ENCODE assay signal across 4 cellular contexts in the genomic region with DNA sequence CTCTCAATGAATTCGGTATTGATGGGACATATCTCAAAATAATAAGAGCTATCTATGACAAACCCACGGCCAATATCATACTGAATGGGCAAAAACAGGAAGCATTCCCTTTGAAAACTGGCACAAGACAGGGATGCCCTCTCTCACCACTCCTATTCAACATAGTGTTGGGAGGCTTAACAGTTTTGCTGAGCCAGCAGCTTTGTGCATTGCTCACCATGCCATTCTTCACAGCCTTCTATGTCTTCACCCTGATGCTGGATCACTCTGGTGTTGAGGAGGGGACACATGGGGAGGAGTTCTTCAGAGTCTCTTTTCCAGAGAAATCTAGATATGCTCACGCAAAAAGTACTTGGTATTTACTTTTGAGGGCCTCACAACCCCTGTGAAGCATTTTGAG.
TF ChIP-seq lines count a peak whose summit lies in the region.

No MANE protein-coding gene starts in this region.

TF ChIP-seq in A549, 52 proteins besides CTCF, POLR2A, EP300 and RAD21:
- peak; percentile 68 for TF ChIP-seq MAFK (IDR thresholded peaks at IDR 0.05; ENCODE audit: partially characterized antibody)
TF ChIP-seq in A549: peak in this region for 1; not testable (repeated sequence) for 51.

TF ChIP-seq in IMR-90, 13 proteins besides CTCF, POLR2A, EP300 and RAD21:
- TF ChIP-seq MAFK (IDR thresholded peaks at IDR 0.05; ENCODE audit: low read depth, low read length): peak; percentile 62

TF ChIP-seq in H1, 55 proteins besides CTCF, POLR2A, EP300 and RAD21:
- TF ChIP-seq MAFK (IDR thresholded peaks at IDR 0.05; ENCODE audit: low read depth, low read length): peak; percentile 55

TF ChIP-seq in HepG2, 621 proteins besides CTCF, POLR2A, EP300 and RAD21:
- TF ChIP-seq MAFK (conservative IDR thresholded peaks at IDR 0.05 in 1 of 2, IDR thresholded peaks at IDR 0.05 in 1 of 2; ENCODE audit: low read length in 2 of 2) (peak; percentile 84), MAFF (IDR thresholded peaks at IDR 0.05; ENCODE audit: low read depth, low read length) (peak; percentile 77)
TF ChIP-seq in HepG2: peak in this region for 2; not testable (repeated sequence) for 619.
